ENCODE assay signal across 16 cellular contexts in genomic region chr7:38839846-38840245, GRCh38.
DNase-seq lines count a peak whose midpoint lies in the region; ATAC-seq and TF ChIP-seq lines count a peak whose summit lies in the region.
"Had no signal": no experiment of that assay in that cellular context is flagged by ENCODE, and none has a peak within 500 bp of the region (broad histone marks: within the 10 kb centered on the region; RNA-seq: fewer than 3 reads in every experiment).

No MANE protein-coding gene starts in this region.

- DNase-seq in Right ventricle myocardium inferior (ENCODE audit: missing footprints) (peak; percentile 82), right atrium auricular region (ENCODE audit: low spot score) (no peak), globus pallidus (ENCODE audit: low spot score) (peak; percentile 31), left kidney (ENCODE audit: low read depth, low spot score) (peak; percentile 4), epidermal melanocyte (ENCODE audit: insufficient read length, low spot score) (no peak), NCI-H2029 (lab: John Stamatoyannopoulos, UW) (no peak)
- no peak for DNase-seq in activated T-cell treated with anti-CD3 and anti-CD28 coated beads, Interleukin-2, amount 50 U/mL, for 24 hours
- DNase-seq: DMS 273 treated with DMSO at 0.1 percent for 48 hours, MV-4-11, NCI-H1436, NCI-H2081, NCI-H524 had no signal

- no peaks in the 10 kb centered on the region for H3K27me3 ChIP-seq in right atrium auricular region
- H3K27me3 ChIP-seq: BLaER1 treated with 17β-estradiol and CSF1 and Interleukin-3, amounts not matched to agents 10 nM and 100 nM had no signal

- peaks cover 4% of the 10 kb centered on the region for H3K9me3 Mint-ChIP-seq in activated T-cell treated with anti-CD3 and anti-CD28 coated beads, Interleukin-2, amount 50 U/mL, for 24 hours

- H3K36me3 ChIP-seq in right atrium auricular region: no peaks in the 10 kb centered on the region
- H3K36me3 ChIP-seq: HAP-1 had no signal

- no peaks in the 10 kb centered on the region for H3K4me1 ChIP-seq in right atrium auricular region

- ATAC-seq in Right ventricle myocardium inferior (peak; percentile 92), HG03280 (IDR thresholded peaks at IDR 0.05; ENCODE audit: unreplicated experiment) (no peak)

- H3K4me3 Mint-ChIP-seq in activated T-cell treated with anti-CD3 and anti-CD28 coated beads, Interleukin-2, amount 50 U/mL, for 24 hours: no peak overlapping the region

- intact Hi-C loops in Right ventricle myocardium inferior (cut with DNase I): no loop called here

- no peak overlapping the region for H3K27ac ChIP-seq in right atrium auricular region
- H3K27ac ChIP-seq: 22Rv1; BLaER1 treated with 17β-estradiol and CSF1 and Interleukin-3, amounts not matched to agents 10 nM and 100 nM had no signal

- H3K4me1 Mint-ChIP-seq in activated T-cell treated with anti-CD3 and anti-CD28 coated beads, Interleukin-2, amount 50 U/mL, for 24 hours (ENCODE audit: low read depth): peaks cover 16% of the 10 kb centered on the region

- H3K27me3 Mint-ChIP-seq in activated T-cell treated with anti-CD3 and anti-CD28 coated beads, Interleukin-2, amount 50 U/mL, for 24 hours: no peaks in the 10 kb centered on the region

- H3K4me3 ChIP-seq in right atrium auricular region: no peak overlapping the region
- H3K4me3 ChIP-seq: BLaER1 treated with 17β-estradiol and CSF1 and Interleukin-3, amounts not matched to agents 10 nM and 100 nM; HAP-1 had no signal

- H3K27ac Mint-ChIP-seq in activated T-cell treated with anti-CD3 and anti-CD28 coated beads, Interleukin-2, amount 50 U/mL, for 24 hours: no peak overlapping the region

- peaks cover 12% of the 10 kb centered on the region for H3K36me3 Mint-ChIP-seq in activated T-cell treated with anti-CD3 and anti-CD28 coated beads, Interleukin-2, amount 50 U/mL, for 24 hours (ENCODE audit: low read depth)

- TF ChIP-seq CTCF in right atrium auricular region (IDR thresholded peaks at IDR 0.05): no peak

- no peaks in the 10 kb centered on the region for H3K9me3 ChIP-seq in right atrium auricular region
- H3K9me3 ChIP-seq: HAP-1 had no signal

Comparison
In these comparisons a context has a peak if more than half of its experiments do, and no peak if none do; other contexts are left out.
1. DNase-seq: peak in Right ventricle myocardium inferior (single experiment), globus pallidus (single experiment) and left kidney (single experiment); none in right atrium auricular region (single experiment), epidermal melanocyte (single experiment), activated T-cell treated with anti-CD3 and anti-CD28 coated beads, Interleukin-2, amount 50 U/mL, for 24 hours (single experiment) and NCI-H2029 (single experiment).